Comparison of ENCODE assay signal across 16 cellular contexts in genomic region chr12:75650989-75651695, GRCh38.
DNase-seq lines count a peak whose midpoint lies in the region; ATAC-seq and TF ChIP-seq lines count a peak whose summit lies in the region.
"Had no signal": no experiment of that assay in that cellular context is flagged by ENCODE, and none has a peak within 500 bp of the region (broad histone marks: within the 10 kb centered on the region; RNA-seq: fewer than 3 reads in every experiment).

No MANE protein-coding gene starts in this region.

- H3K9ac ChIP-seq in IMR-90 (ENCODE audit: low read depth, low read length), result no peak overlapping the region

- no peak overlapping the region for H2BK5ac ChIP-seq in IMR-90 (ENCODE audit: low read depth, low read length, poor library complexity, severe bottlenecking)

- H3K27me3 ChIP-seq in IMR-90 (ENCODE audit: control insufficient read depth, insufficient read depth, low read length), result no peaks in the 10 kb centered on the region
- H3K27me3 ChIP-seq: cardiac muscle cell, left lung, sigmoid colon had no signal

- H3K9me3 Mint-ChIP-seq in activated naive CD4-positive, alpha-beta T cell treated with anti-CD3 and anti-CD28 coated beads, Interleukin-2, amount 10 ng/mL, durations not matched to agents 7 days and 5 days, result no peaks in the 10 kb centered on the region
- H3K9me3 Mint-ChIP-seq: effector memory CD8-positive, alpha-beta T cell; stimulated activated naive B cell treated with anti-CD40 and anti-IgM and Interleukin-4, amounts not matched to agents 10 μg/mL and 1 μg/mL and 100 μg/mL, for 72 hours had no signal

- no peak overlapping the region for H3K27ac Mint-ChIP-seq in activated naive CD4-positive, alpha-beta T cell treated with anti-CD3 and anti-CD28 coated beads, Interleukin-2, amount 10 ng/mL, durations not matched to agents 7 days and 5 days
- H3K27ac Mint-ChIP-seq: effector memory CD8-positive, alpha-beta T cell; stimulated activated naive B cell treated with anti-CD40 and anti-IgM and Interleukin-4, amounts not matched to agents 10 μg/mL and 1 μg/mL and 100 μg/mL, for 72 hours had no signal

- no peak overlapping the region for H4K8ac ChIP-seq in IMR-90 (ENCODE audit: low read depth in 2 of 2, low read length in 2 of 2)

- no TSS peak for BruUV-seq in IMR-90 (replicated peaks; lab: Mats Ljungman, UMichigan)

- CTCF ChIA-PET in IMR-90 (lab: Yijun Ruan, JAX), result interaction anchor here (0.9 to 1.0 kb wide), 2 partner anchors 10 to 278 kb away, joined by 3 to 4 read pairs; no protein-coding TSS in a partner anchor
- CTCF ChIA-PET in activated naive CD4-positive, alpha-beta T cell treated with anti-CD3 and anti-CD28 coated beads, Interleukin-2, amount 10 ng/mL, durations not matched to agents 7 days and 5 days (lab: Charles Lee), result interaction anchor here (1.2 kb wide), 1 partner anchor 167 kb away, joined by 3 read pairs; no protein-coding TSS in a partner anchor

- TF ChIP-seq CTCF in IMR-90 (conservative IDR thresholded peaks at IDR 0.05; ENCODE audit: low read depth, low read length), result no peak
- TF ChIP-seq CTCF in astrocyte of the cerebellum (IDR thresholded peaks at IDR 0.05; ENCODE audit: low read depth, low read length, missing control alignments), result no peak
- no peak for TF ChIP-seq CTCF in foreskin fibroblast (IDR thresholded peaks at IDR 0.05; ENCODE audit: low read depth, low read length)

- TF ChIP-seq RAD21 in IMR-90 (IDR thresholded peaks at IDR 0.05; ENCODE audit: low read length), result no peak

- no peak overlapping the region; the same call in 1 of the 2 replicates for H3K18ac ChIP-seq in IMR-90 (ENCODE audit: low read depth, low read length)

- no peak overlapping the region for H4K5ac ChIP-seq in IMR-90 (ENCODE audit: low read depth, low read length)

- no peaks in the 10 kb centered on the region for H4K20me1 ChIP-seq in IMR-90 (ENCODE audit: insufficient read depth, low read length)

- H3K23ac ChIP-seq in IMR-90 (ENCODE audit: low read depth, low read length), result no peak overlapping the region

- WGBS in IMR-90 (ENCODE audit: extremely low coverage in 2 of 2, insufficient read length in 1 of 2), 2 experiments, result no CpG with 5 or more reads among the region's 4 CpGs

- H3K4me1 Mint-ChIP-seq in activated naive CD4-positive, alpha-beta T cell treated with anti-CD3 and anti-CD28 coated beads, Interleukin-2, amount 10 ng/mL, durations not matched to agents 7 days and 5 days, result peaks cover 9% of the 10 kb centered on the region
- H3K4me1 Mint-ChIP-seq: stimulated activated naive B cell treated with anti-CD40 and anti-IgM and Interleukin-4, amounts not matched to agents 10 μg/mL and 1 μg/mL and 100 μg/mL, for 72 hours had no signal

- peaks cover 7% of the 10 kb centered on the region for H3K27me3 Mint-ChIP-seq in activated naive CD4-positive, alpha-beta T cell treated with anti-CD3 and anti-CD28 coated beads, Interleukin-2, amount 10 ng/mL, durations not matched to agents 7 days and 5 days

- POLR2A ChIA-PET in IMR-90 (lab: Charles Lee; ENCODE audit: unreplicated experiment), result no interaction called here

- in situ Hi-C loops in IMR-90 (cut with MboI; ENCODE audit: low sequenced_read_pairs) (no loop called here), astrocyte of the cerebellum (cut with HindIII; ENCODE audit: low sequenced_read_pairs) (no loop called here)

- H3K27ac ChIP-seq in IMR-90 (ENCODE audit: insufficient read depth, low read length), result no peak overlapping the region
- H3K27ac ChIP-seq: cardiac muscle cell, left lung, sigmoid colon had no signal

- H4K91ac ChIP-seq in IMR-90 (ENCODE audit: insufficient read depth, low read depth, low read length), result no peak overlapping the region

- peak overlapping the region; percentile 26; the same call in 1 of the 3 replicates for H2BK15ac ChIP-seq in IMR-90 (ENCODE audit: low read depth, low read length)

- no peak overlapping the region for H2AK5ac ChIP-seq in IMR-90 (ENCODE audit: low read depth, low read length)

- DNase-seq in IMR-90 (no peak), astrocyte of the cerebellum (ENCODE audit: low read depth) (peak; percentile 78), foreskin fibroblast (peak; percentile 18 to 53), non-pigmented ciliary epithelial cell (ENCODE audit: low read depth) (peak; percentile 77), COLO668 (lab: John Stamatoyannopoulos, UW; ENCODE audit: unreplicated experiment) (no peak), DMS153 treated with DMSO at 0.1 percent for 48 hours (lab: John Stamatoyannopoulos, UW; ENCODE audit: unreplicated experiment) (no peak), putamen (ENCODE audit: low spot score) (no peak)
- no peak for DNase-seq in activated naive CD4-positive, alpha-beta T cell treated with anti-CD3 and anti-CD28 coated beads, Interleukin-2, amount 10 ng/mL, durations not matched to agents 7 days and 5 days
- DNase-seq: activated gamma-delta T cell treated with Interleukin-2 at 50 U/mL for 16 hours; effector memory CD8-positive, alpha-beta T cell; Kasumi-1; left lung; NCI-H1694; sigmoid colon; stimulated activated naive B cell treated with anti-CD40 and anti-IgM and Interleukin-4, amounts not matched to agents 10 μg/mL and 1 μg/mL and 100 μg/mL, for 72 hours had no signal

- H3K56ac ChIP-seq in IMR-90 (ENCODE audit: extremely low read depth, insufficient read depth, low read length), result no peak overlapping the region

- H3K9me3 ChIP-seq in IMR-90 (ENCODE audit: control insufficient read depth, insufficient read depth, low read length), result no peaks in the 10 kb centered on the region
- H3K9me3 ChIP-seq: left lung, sigmoid colon had no signal

- TF ChIP-seq POLR2A in IMR-90 (IDR thresholded peaks at IDR 0.05; ENCODE audit: low read depth, low read length), result no peak

- H3K4ac ChIP-seq in IMR-90 (ENCODE audit: low read depth, low read length), result peak overlapping the region; percentile 67; the same call in 1 of the 2 replicates

- H3K36me3 Mint-ChIP-seq in activated naive CD4-positive, alpha-beta T cell treated with anti-CD3 and anti-CD28 coated beads, Interleukin-2, amount 10 ng/mL, durations not matched to agents 7 days and 5 days, result no peaks in the 10 kb centered on the region
- H3K36me3 Mint-ChIP-seq: stimulated activated naive B cell treated with anti-CD40 and anti-IgM and Interleukin-4, amounts not matched to agents 10 μg/mL and 1 μg/mL and 100 μg/mL, for 72 hours had no signal

- intact Hi-C loops in IMR-90 (cut with micrococcal nuclease), result no loop called here

- no peaks in the 10 kb centered on the region for H3K9me1 ChIP-seq in IMR-90 (ENCODE audit: insufficient read depth, low read length)

- no peaks in the 10 kb centered on the region for H3K4me1 ChIP-seq in IMR-90 (ENCODE audit: control insufficient read depth, insufficient read depth, low read length)
- H3K4me1 ChIP-seq: left lung, sigmoid colon had no signal

- H3K4me3 ChIP-seq in IMR-90 (ENCODE audit: insufficient read depth, low read depth, low read length) (no peak overlapping the region), astrocyte of the cerebellum (ENCODE audit: low read depth, low read length) (no peak overlapping the region), foreskin fibroblast (ENCODE audit: low read depth in 1 of 2, low read length in 2 of 2) (no peak overlapping the region)
- H3K4me3 ChIP-seq: cardiac muscle cell, left lung, sigmoid colon had no signal

- H2BK120ac ChIP-seq in IMR-90 (ENCODE audit: low read depth, low read length), result peak overlapping the region; percentile 18

- no peak overlapping the region for H2AFZ ChIP-seq in IMR-90 (replicated peaks; ENCODE audit: low read length, poor library complexity)

- H3K36me3 ChIP-seq in IMR-90 (ENCODE audit: control insufficient read depth, insufficient read depth, low read length), result no peaks in the 10 kb centered on the region
- H3K36me3 ChIP-seq: cardiac muscle cell, left lung, sigmoid colon had no signal

- peak overlapping the region; percentile 42; the same call in 1 of the 2 replicates for H2BK20ac ChIP-seq in IMR-90 (ENCODE audit: low read depth, low read length)

- H3K14ac ChIP-seq in IMR-90 (replicated peaks; ENCODE audit: low read depth, low read length), result 0 out of 2 replicates have a peak overlapping the region, but pooled peaks have one; percentile 26

- H3K4me2 ChIP-seq in IMR-90 (ENCODE audit: low read depth, low read length), result no peak overlapping the region

- H3K4me3 Mint-ChIP-seq in activated naive CD4-positive, alpha-beta T cell treated with anti-CD3 and anti-CD28 coated beads, Interleukin-2, amount 10 ng/mL, durations not matched to agents 7 days and 5 days, result no peak overlapping the region
- H3K4me3 Mint-ChIP-seq: effector memory CD8-positive, alpha-beta T cell; stimulated activated naive B cell treated with anti-CD40 and anti-IgM and Interleukin-4, amounts not matched to agents 10 μg/mL and 1 μg/mL and 100 μg/mL, for 72 hours had no signal

- H2AK9ac ChIP-seq in IMR-90 (replicated peaks; ENCODE audit: low read depth, low read length, poor library complexity), result no peak overlapping the region

- dilution Hi-C loops in IMR-90 (cut with HindIII; ENCODE audit: low sequenced_read_pairs, unreplicated experiment), result no loop called here

- ATAC-seq in IMR-90 (ENCODE audit: low read depth), result no peak
- ATAC-seq: effector memory CD8-positive, alpha-beta T cell; left lung; stimulated activated naive B cell treated with anti-CD40 and anti-IgM and Interleukin-4, amounts not matched to agents 10 μg/mL and 1 μg/mL and 100 μg/mL, for 72 hours had no signal

- H3K79me1 ChIP-seq in IMR-90 (ENCODE audit: low read depth in 1 of 2, low read length in 2 of 2), result no peaks in the 10 kb centered on the region

TF ChIP-seq in IMR-90, 13 proteins besides CTCF, POLR2A, EP300 and RAD21:
- TF ChIP-seq, protein P1, sequence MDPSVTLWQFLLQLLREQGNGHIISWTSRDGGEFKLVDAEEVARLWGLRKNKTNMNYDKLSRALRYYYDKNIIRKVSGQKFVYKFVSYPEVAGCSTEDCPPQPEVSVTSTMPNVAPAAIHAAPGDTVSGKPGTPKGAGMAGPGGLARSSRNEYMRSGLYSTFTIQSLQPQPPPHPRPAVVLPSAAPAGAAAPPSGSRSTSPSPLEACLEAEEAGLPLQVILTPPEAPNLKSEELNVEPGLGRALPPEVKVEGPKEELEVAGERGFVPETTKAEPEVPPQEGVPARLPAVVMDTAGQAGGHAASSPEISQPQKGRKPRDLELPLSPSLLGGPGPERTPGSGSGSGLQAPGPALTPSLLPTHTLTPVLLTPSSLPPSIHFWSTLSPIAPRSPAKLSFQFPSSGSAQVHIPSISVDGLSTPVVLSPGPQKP (IDR thresholded peaks at IDR 0.05; ENCODE audit: borderline replicate concordance, low read depth, low read length), result no peak
- no peak for TF ChIP-seq USF2 (IDR thresholded peaks at IDR 0.05; ENCODE audit: low read depth, low read length)
- TF ChIP-seq NFE2L2 (IDR thresholded peaks at IDR 0.05; ENCODE audit: low read depth, low read length), result no peak
- TF ChIP-seq SMC3 (IDR thresholded peaks at IDR 0.05; ENCODE audit: low read depth, low read length), result no peak

Comparison
In these comparisons a context has a peak if more than half of its experiments do, and no peak if none do; other contexts are left out.
1. DNase-seq: peak in astrocyte of the cerebellum (single experiment), foreskin fibroblast (2 of 2) and non-pigmented ciliary epithelial cell (single experiment); none in IMR-90 (single experiment), COLO668 (single experiment), DMS153 treated with DMSO at 0.1 percent for 48 hours (single experiment), activated naive CD4-positive, alpha-beta T cell treated with anti-CD3 and anti-CD28 coated beads, Interleukin-2, amount 10 ng/mL, durations not matched to agents 7 days and 5 days (single experiment) and putamen (single experiment).